In the genomic region with DNA sequence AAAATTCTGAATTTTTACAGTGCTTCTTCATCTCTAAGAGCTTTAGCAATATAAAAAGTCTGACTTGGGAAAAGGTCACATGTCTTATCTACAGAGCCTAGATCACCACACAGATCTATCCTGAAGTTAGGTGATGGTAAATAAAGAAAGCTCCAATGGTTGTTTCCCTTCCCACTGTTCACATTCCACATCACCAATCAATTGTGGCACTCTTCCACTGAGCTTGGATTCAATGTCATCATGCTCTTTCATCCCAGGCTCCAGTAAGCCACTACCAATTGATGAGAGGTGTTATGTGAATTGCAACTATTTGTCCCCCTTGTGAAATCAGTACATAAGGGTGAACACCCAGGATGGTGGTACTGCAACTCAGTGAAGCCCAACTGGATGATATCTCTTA, we compare ENCODE assay signal across 1 cellular context.
TF ChIP-seq lines count a peak whose summit lies in the region.

No MANE protein-coding gene starts in this region.

TF ChIP-seq in H1, 55 proteins besides CTCF, POLR2A, EP300 and RAD21:
- TF ChIP-seq CBX8 (IDR thresholded peaks at IDR 0.05; ENCODE audit: borderline replicate concordance, low read depth, low read length) (no peak), TEAD4 (IDR thresholded peaks at IDR 0.05; ENCODE audit: low read depth, low read length) (no peak), HDAC2 (IDR thresholded peaks at IDR 0.05; ENCODE audit: borderline replicate concordance in 1 of 2, low read depth in 2 of 2, low read length in 2 of 2) (no peak), TBP (IDR thresholded peaks at IDR 0.05; ENCODE audit: low read depth, low read length) (no peak)
